ENCODE assay signal across 8 cellular contexts in the genomic region with DNA sequence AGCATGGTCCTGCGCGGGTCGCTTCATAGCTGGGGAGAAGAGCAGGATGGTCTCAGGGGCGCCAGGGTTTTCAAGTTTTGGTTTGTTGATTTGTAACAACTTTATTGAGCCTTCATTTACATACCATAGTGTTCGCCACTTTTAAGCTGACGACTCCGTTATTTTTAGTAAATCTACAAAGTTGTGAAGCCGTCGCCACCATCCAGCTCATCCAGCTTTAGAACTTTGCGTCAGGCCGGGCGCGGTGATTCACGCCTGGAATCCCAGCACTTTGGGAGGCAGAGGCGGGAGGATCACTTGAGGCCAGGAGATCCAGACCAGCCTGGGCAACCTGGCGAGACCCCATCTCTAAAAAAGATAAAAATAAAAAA. TPM values are rescaled to one million over a fixed set of nuclear protein-coding genes. Genes with fewer than 3 reads are reported as not detected.
DNase-seq lines count a peak whose midpoint lies in the region; ATAC-seq and TF ChIP-seq lines count a peak whose summit lies in the region.

No MANE protein-coding gene starts in this region.

- H3K9me3 ChIP-seq in Caco-2 (no peaks in the 10 kb centered on the region), muscle layer of duodenum (ENCODE audit: control insufficient read depth in 1 of 2, low read length in 2 of 2) (no peaks in the 10 kb centered on the region)

- peaks cover 20% of the 10 kb centered on the region for H3K4me1 ChIP-seq in Caco-2
- peaks cover 3 to 14% of the 10 kb centered on the region in 2 donors for H3K4me1 ChIP-seq in muscle layer of duodenum (ENCODE audit: control insufficient read depth in 1 of 2, insufficient read depth in 2 of 2, low read length in 2 of 2)

- no peaks in the 10 kb centered on the region for H3K27me3 ChIP-seq in Caco-2 (replicated peaks; ENCODE audit: control insufficient read depth, insufficient read depth, low read length)
- H3K27me3 ChIP-seq in muscle layer of duodenum (ENCODE audit: low read depth, low read length) = no peaks in the 10 kb centered on the region

- peak overlapping the region; percentile 91 for H3K4me3 Mint-ChIP-seq in Caco-2 (ENCODE audit: unreplicated experiment)

- H3K36me3 ChIP-seq in Caco-2 (ENCODE audit: control insufficient read depth, insufficient read depth, low read length) (no peaks in the 10 kb centered on the region), muscle layer of duodenum (ENCODE audit: control insufficient read depth in 1 of 2, insufficient read depth in 2 of 2, low read length in 2 of 2) (peaks cover 0 to 9% of the 10 kb centered on the region in 2 donors)

- H3K4me1 Mint-ChIP-seq in Caco-2 (ENCODE audit: low read depth, unreplicated experiment) = no peaks in the 10 kb centered on the region

- BruUV-seq in Caco-2 (replicated peaks; lab: Mats Ljungman, UMichigan) = no TSS peak

- POLR2A ChIA-PET in Caco-2 (lab: Charles Lee) = interaction anchor here (0.6 to 1.3 kb wide), 2 partner anchors 76 to 132 kb away, joined by 3 read pairs; a partner anchor contains a TSS

- H3K4me3 ChIP-seq in Caco-2 (ENCODE audit: low read depth, low read length) (peak overlapping the region; percentile 61), muscle layer of duodenum (ENCODE audit: low read depth in 1 of 2, low read length in 2 of 2) (peak overlapping the region; percentile 80 to 86)

- H3K27me3 Mint-ChIP-seq in Caco-2 (ENCODE audit: insufficient read depth, unreplicated experiment) = no peaks in the 10 kb centered on the region

- no peak for ATAC-seq in HG03175 (IDR thresholded peaks at IDR 0.05; ENCODE audit: unreplicated experiment)
- ATAC-seq in GM21390 (IDR thresholded peaks at IDR 0.05; ENCODE audit: unreplicated experiment) = no peak

- DNase-seq in Caco-2 (no peak), NCI-H69 (lab: John Stamatoyannopoulos, UW) (peak; percentile 25), dermis blood vessel endothelial cell (peak; percentile 54), NCI-H1930 (lab: John Stamatoyannopoulos, UW) (no peak), retina (no peak)

- intact Hi-C loops in Caco-2 (cut with micrococcal nuclease; ENCODE audit: unreplicated experiment) = loop anchor here (2.0 to 10.0 kb wide), 2 partner anchors 24 to 52 kb away; no protein-coding TSS in a partner anchor

- CTCF ChIA-PET in Caco-2 (lab: Charles Lee) = interaction anchor here (1.2 kb wide), 1 partner anchor 39 kb away, joined by 4 read pairs; no protein-coding TSS in a partner anchor

- H3K27ac ChIP-seq in muscle layer of duodenum (ENCODE audit: low read length) = peak overlapping the region; percentile 60

- peak overlapping the region; percentile 82 for H3K27ac Mint-ChIP-seq in Caco-2 (ENCODE audit: unreplicated experiment)

- no peaks in the 10 kb centered on the region for H3K9me3 Mint-ChIP-seq in Caco-2 (ENCODE audit: unreplicated experiment)

- H3K36me3 Mint-ChIP-seq in Caco-2 (ENCODE audit: insufficient read depth, unreplicated experiment) = no peaks in the 10 kb centered on the region

- no peak for TF ChIP-seq CTCF in Caco-2 (IDR thresholded peaks at IDR 0.05; ENCODE audit: insufficient read depth in 1 of 2, low read depth in 1 of 2, low read length in 1 of 2, severe bottlenecking in 1 of 2, unreplicated experiment in 1 of 2)

RNA-seq across cellular contexts. Expression of a gene that starts 0.4 kb away (rescaled TPM):
- total RNA-seq in Caco-2 (2022) (3.4 and 4.6 TPM in 2 replicates), dermis blood vessel endothelial cell (3.1 and 5.3 TPM in 2 replicates)

RNA-seq across cellular contexts. Expression of a gene that starts 0.6 kb away (rescaled TPM):
- total RNA-seq in Caco-2 (2022) (0.32 TPM in 1 of 2 replicates, not detected in the other), dermis blood vessel endothelial cell (not detected in 2 replicates)

RNA-seq across cellular contexts. Expression of a gene that starts 24.8 kb away (rescaled TPM):
- total RNA-seq in Caco-2 (2022) = 45.0 and 52.5 TPM in 2 replicates
- total RNA-seq in dermis blood vessel endothelial cell = 8.7 and 11.8 TPM in 2 replicates

RNA-seq across cellular contexts. Expression of a gene that starts 45.6 kb away (rescaled TPM):
- 66.1 and 78.6 TPM in 2 replicates for total RNA-seq in Caco-2 (2022)
- 2.7 and 10.3 TPM in 2 replicates for total RNA-seq in dermis blood vessel endothelial cell

Comparison
In these comparisons a context has a peak if more than half of its experiments do, and no peak if none do; other contexts are left out.
1. DNase-seq: peak in NCI-H69 (single experiment) and dermis blood vessel endothelial cell (single experiment); none in Caco-2 (0 of 2), NCI-H1930 (0 of 2) and retina (single experiment).